20 cellular contexts compared by ENCODE assay signal in genomic region chr16:86597880-86598606, GRCh38. TPM values are rescaled to one million over a fixed set of nuclear protein-coding genes. Genes with fewer than 3 reads are reported as not detected.
A peak's percentile ranks its signal among the peaks of the same experiment; 100 is the strongest.
DNase-seq lines count a peak whose midpoint lies in the region; ATAC-seq and TF ChIP-seq lines count a peak whose summit lies in the region.
"Had no signal": no experiment of that assay in that cellular context is flagged by ENCODE, and none has a peak within 500 bp of the region (broad histone marks: within the 10 kb centered on the region; RNA-seq: fewer than 3 reads in every experiment).

No MANE protein-coding gene starts in this region.

- H3K9me2 ChIP-seq in HCT116 (ENCODE audit: insufficient read depth) = no peaks in the 10 kb centered on the region

- no peaks in the 10 kb centered on the region for H3K79me2 ChIP-seq in HCT116 (ENCODE audit: insufficient read depth, low read length)

- no peaks in the 10 kb centered on the region for H3K9me3 ChIP-seq in HCT116 (ENCODE audit: control insufficient read depth in 1 of 2, insufficient read depth in 1 of 2, low read depth in 1 of 2, low read length in 2 of 2)
- H3K9me3 ChIP-seq: left lung, vagina had no signal

- no peak overlapping the region for H3K27ac ChIP-seq in HCT116 (ENCODE audit: low read depth, low read length)
- H3K27ac ChIP-seq: left lung, PC-9, vagina had no signal

- H3K4me1 Mint-ChIP-seq in mesothelial cell of epicardium = peaks cover 58% of the 10 kb centered on the region
- H3K4me1 Mint-ChIP-seq: natural killer cell had no signal

- H4K20me1 ChIP-seq in HCT116 (ENCODE audit: insufficient read depth) = no peaks in the 10 kb centered on the region

- TF ChIP-seq CTCF in HCT116 (IDR thresholded peaks at IDR 0.05 in 2 of 3, conservative IDR thresholded peaks at IDR 0.05 in 1 of 3; ENCODE audit: borderline replicate concordance in 1 of 3, insufficient read depth in 1 of 3, low read depth in 2 of 3, low read length in 2 of 3) (no peak), mesothelial cell of epicardium (IDR thresholded peaks at IDR 0.05; ENCODE audit: unreplicated experiment) (no peak)

- H2AFZ ChIP-seq in HCT116 (ENCODE audit: low read depth, low read length, poor library complexity, severe bottlenecking) = no peak overlapping the region
- H2AFZ ChIP-seq: PC-9 had no signal

- H3K36me3 ChIP-seq in HCT116 (ENCODE audit: control insufficient read depth in 1 of 2, insufficient read depth in 2 of 2, low read length in 2 of 2) = no peaks in the 10 kb centered on the region
- H3K36me3 ChIP-seq: left lung, vagina had no signal

- POLR2A ChIA-PET in HCT116 (lab: Charles Lee) = no interaction called here

- no peaks in the 10 kb centered on the region for H3K36me3 Mint-ChIP-seq in mesothelial cell of epicardium
- H3K36me3 Mint-ChIP-seq: CD4-positive, CD25-positive, alpha-beta regulatory T cell; natural killer cell had no signal

- RAD21 ChIA-PET in HCT116 (lab: Charles Lee; ENCODE audit: low non-redundant PET in 1 of 2, low total read pairs in 2 of 2, uncharacterized antibody in 2 of 2, unreplicated experiment in 2 of 2) = no interaction called here

- BruUV-seq in HCT116 (replicated peaks; lab: Mats Ljungman, UMichigan) = no TSS peak

- peaks cover 35% of the 10 kb centered on the region for H3K27me3 ChIP-seq in HCT116 (ENCODE audit: insufficient read depth, low read length)
- H3K27me3 ChIP-seq: vagina had no signal

- DNase-seq in AG20443 (ENCODE audit: low spot score) (peak; percentile 27), HCT116 (ENCODE audit: low read depth, low spot score) (no peak), amniotic epithelial cell (ENCODE audit: low read depth) (peak; percentile 36), mesothelial cell of epicardium (ENCODE audit: low spot score in 2 of 2, unreplicated experiment in 2 of 2) (no peak), amygdala (lab: John Stamatoyannopoulos, UW) (no peak), occipital lobe (lab: John Stamatoyannopoulos, UW) (no peak), NOMO-1 treated with DMSO at 0.1 percent for 48 hours (lab: John Stamatoyannopoulos, UW; ENCODE audit: unreplicated experiment) (no peak)
- no peak for DNase-seq in stimulated activated naive CD4-positive, alpha-beta T cell (lab: John Stamatoyannopoulos, UW)
- DNase-seq: activated CD4-positive, alpha-beta T cell treated with anti-CD3 and anti-CD28 coated beads, Interleukin-2, amount 10 ng/mL, durations not matched to agents 24 days and 14 days; CD4-positive, CD25-positive, alpha-beta regulatory T cell; cortex of kidney; endodermal cell; left lung; midbrain; natural killer cell; NCI-H1092 treated with DMSO at 0.1 percent for 48 hours; NCI-H1930; PC-9 had no signal

- H3K27me3 Mint-ChIP-seq in mesothelial cell of epicardium (ENCODE audit: low read depth) = peaks cover 10% of the 10 kb centered on the region

- no peaks in the 10 kb centered on the region for H3K9me3 Mint-ChIP-seq in mesothelial cell of epicardium
- H3K9me3 Mint-ChIP-seq: activated CD4-positive, alpha-beta T cell treated with anti-CD3 and anti-CD28 coated beads, Interleukin-2, amount 10 ng/mL, durations not matched to agents 24 days and 14 days; CD4-positive, CD25-positive, alpha-beta regulatory T cell; endodermal cell; natural killer cell; T-helper 1 cell treated with Interleukin-12 subunit alpha and Interleukin-12 subunit beta and Interleukin-4 antibody, amounts not matched to agents 30 μg/mL and 1 μg/mL, for 36 hours had no signal

- no peak overlapping the region for H3K9ac ChIP-seq in HCT116 (ENCODE audit: low read length)

- CTCF ChIA-PET in HCT116 (lab: Charles Lee) = no interaction called here

- intact Hi-C loops in HCT116 (cut with micrococcal nuclease) = no loop called here

- TF ChIP-seq RAD21 in HCT116 (IDR thresholded peaks at IDR 0.05; ENCODE audit: low read depth) = no peak

- H3K4me3 Mint-ChIP-seq in mesothelial cell of epicardium = no peak overlapping the region
- H3K4me3 Mint-ChIP-seq: activated CD4-positive, alpha-beta T cell treated with anti-CD3 and anti-CD28 coated beads, Interleukin-2, amount 10 ng/mL, durations not matched to agents 24 days and 14 days; CD4-positive, CD25-positive, alpha-beta regulatory T cell; endodermal cell; natural killer cell; T-helper 1 cell treated with Interleukin-12 subunit alpha and Interleukin-12 subunit beta and Interleukin-4 antibody, amounts not matched to agents 30 μg/mL and 1 μg/mL, for 36 hours had no signal

- ATAC-seq in HCT116 = peak; percentile 84
- ATAC-seq: left lung, natural killer cell had no signal

- H3K4me2 ChIP-seq in HCT116 (ENCODE audit: low read length) = no peak overlapping the region
- H3K4me2 ChIP-seq: PC-9 had no signal

- H3K4me3 ChIP-seq in HCT116 (replicated peaks in 1 of 2; ENCODE audit: low read depth in 1 of 2, low read length in 2 of 2) = no peak overlapping the region
- H3K4me3 ChIP-seq: left lung, PC-9, vagina had no signal

- H3K4me1 ChIP-seq in HCT116 (ENCODE audit: control insufficient read depth in 1 of 2, insufficient read depth in 2 of 2, low read length in 2 of 2) = no peaks in the 10 kb centered on the region
- H3K4me1 ChIP-seq: left lung, vagina had no signal

- TF ChIP-seq POLR2A in HCT116 (IDR thresholded peaks at IDR 0.05; ENCODE audit: borderline replicate concordance, extremely low read depth, insufficient read depth, insufficient read length) = no peak

- peak overlapping the region; percentile 68 for H3K27ac Mint-ChIP-seq in mesothelial cell of epicardium
- H3K27ac Mint-ChIP-seq: activated CD4-positive, alpha-beta T cell treated with anti-CD3 and anti-CD28 coated beads, Interleukin-2, amount 10 ng/mL, durations not matched to agents 24 days and 14 days; CD4-positive, CD25-positive, alpha-beta regulatory T cell; endodermal cell; natural killer cell; T-helper 1 cell treated with Interleukin-12 subunit alpha and Interleukin-12 subunit beta and Interleukin-4 antibody, amounts not matched to agents 30 μg/mL and 1 μg/mL, for 36 hours had no signal

TF ChIP-seq in HCT116, 20 proteins besides CTCF, POLR2A, EP300 and RAD21:
- TF ChIP-seq ATF3 (IDR thresholded peaks at IDR 0.05) = no peak
- TF ChIP-seq CEBPB (IDR thresholded peaks at IDR 0.05; ENCODE audit: low read depth) = no peak
- TF ChIP-seq REST (IDR thresholded peaks at IDR 0.05; ENCODE audit: low read depth) = no peak
- no peak for TF ChIP-seq EGR1 (IDR thresholded peaks at IDR 0.05; ENCODE audit: low read depth)
- TF ChIP-seq YY1 (IDR thresholded peaks at IDR 0.05; ENCODE audit: extremely low read depth, insufficient replicate concordance, low read depth, low read length) = no peak
- no peak for TF ChIP-seq ZBTB33 (IDR thresholded peaks at IDR 0.05; ENCODE audit: extremely low read depth, insufficient replicate concordance, low read length)
- TF ChIP-seq ZNF274 (IDR thresholded peaks at IDR 0.05; ENCODE audit: low read depth, low read length) = no peak
- TF ChIP-seq CBX3 (IDR thresholded peaks at IDR 0.05; ENCODE audit: low read depth) = no peak
TF ChIP-seq in HCT116: peak in this region for 0.

RNA-seq across cellular contexts. Expression of gene FOXL1, which starts 19.7 kb away (rescaled TPM):
- total RNA-seq in HCT116 (2021; ENCODE audit: unreplicated experiment) = 7.5 TPM
- polyA plus RNA-seq in HCT116 (2012) = 2.0 and 3.0 TPM in 2 replicates
- total RNA-seq in mesothelial cell of epicardium = 2.5 to 3.2 TPM (median 2.5 TPM) in 3 replicates
- 0.47 TPM for total RNA-seq in occipital lobe
- total RNA-seq: CD4-positive, CD25-positive, alpha-beta regulatory T cell; PC-9 had no signal
- polyA plus RNA-seq: CD4-positive, CD25-positive, alpha-beta regulatory T cell had no signal

RNA-seq across cellular contexts. Expression of gene FOXC2, which starts 31.4 kb away (rescaled TPM):
- total RNA-seq in HCT116 (2021; ENCODE audit: unreplicated experiment) (0.22 TPM), mesothelial cell of epicardium (10.4 to 12.3 TPM (median 11.7 TPM) in 3 replicates), occipital lobe (0.62 TPM)
- polyA plus RNA-seq in HCT116 (2012) = 0.04 and 0.10 TPM in 2 replicates
- total RNA-seq: activated CD4-positive, alpha-beta T cell treated with anti-CD3 and anti-CD28 coated beads, Interleukin-2, amount 10 ng/mL, durations not matched to agents 24 days and 14 days; CD4-positive, CD25-positive, alpha-beta regulatory T cell; PC-9 had no signal
- polyA plus RNA-seq: CD4-positive, CD25-positive, alpha-beta regulatory T cell had no signal

RNA-seq across cellular contexts. Expression of gene MTHFSD, which starts 43.0 kb away (rescaled TPM):
- total RNA-seq in HCT116 (2021; ENCODE audit: unreplicated experiment) (33.1 TPM), mesothelial cell of epicardium (21.0 to 27.4 TPM (median 23.1 TPM) in 3 replicates), occipital lobe (10.3 TPM)
- polyA plus RNA-seq in HCT116 (2012) = 16.7 and 17.6 TPM in 2 replicates

Comparison
In these comparisons a context has a peak if more than half of its experiments do, and no peak if none do; other contexts are left out.
1. DNase-seq: peak in AG20443 (single experiment) and amniotic epithelial cell (single experiment); none in HCT116 (single experiment), mesothelial cell of epicardium (0 of 2), amygdala (0 of 56), occipital lobe (single experiment), stimulated activated naive CD4-positive, alpha-beta T cell (0 of 6) and NOMO-1 treated with DMSO at 0.1 percent for 48 hours (single experiment).